Comparison of ENCODE assay signal across 28 cellular contexts in the genomic region with DNA sequence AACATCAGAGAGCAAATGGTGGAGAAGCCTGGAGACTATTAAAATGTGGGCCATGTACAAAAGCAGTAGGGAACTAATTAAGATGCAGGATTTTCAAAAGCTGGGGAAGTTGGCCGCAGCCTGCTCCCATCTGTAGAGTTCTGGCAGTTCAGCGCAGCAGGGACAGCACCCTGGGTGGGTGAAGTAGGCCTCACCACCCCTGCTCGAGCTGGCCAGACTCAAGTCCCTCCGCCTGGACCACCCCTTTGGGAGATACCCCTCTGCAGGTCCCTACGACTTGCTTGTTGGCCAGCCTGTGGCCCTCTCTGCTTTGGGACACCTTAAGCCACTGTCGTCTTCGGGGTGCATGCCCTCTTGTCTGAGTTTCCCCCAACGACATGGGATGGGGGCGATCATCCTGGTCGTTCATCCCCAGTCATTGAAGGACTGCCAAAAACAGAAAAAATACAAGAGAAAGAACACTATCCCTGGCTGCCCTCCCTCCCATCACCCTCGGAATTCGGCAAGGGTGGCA.
DNase-seq lines count a peak whose midpoint lies in the region; ATAC-seq, FAIRE-seq and TF ChIP-seq lines count a peak whose summit lies in the region.
"Had no signal": no experiment of that assay in that cellular context is flagged by ENCODE, and none has a peak within 500 bp of the region (broad histone marks: within the 10 kb centered on the region; RNA-seq: fewer than 3 reads in every experiment).

No MANE protein-coding gene starts in this region.

- no peaks in the 10 kb centered on the region for H3K79me2 ChIP-seq in H1 (ENCODE audit: control insufficient read depth in 1 of 2, insufficient read depth in 2 of 2, low read length in 2 of 2)

- H3K4me3 ChIP-seq in IMR-90 (ENCODE audit: insufficient read depth, low read depth, low read length), result no peak overlapping the region
- H3K4me3 ChIP-seq in H1 (ENCODE audit: extremely low read depth in 1 of 4, insufficient read depth in 2 of 4, low read depth in 3 of 4, low read length in 4 of 4), result no peak overlapping the region
- H3K4me3 ChIP-seq in brain microvascular endothelial cell (ENCODE audit: low read depth, low read length), result no peak overlapping the region
- H3K4me3 ChIP-seq: smooth muscle cell, suprapubic skin, vagina had no signal

- 0 out of 2 replicates have a peak, but pooled peaks cover 2% of the 10 kb centered on the region for H3K36me3 ChIP-seq in IMR-90 (ENCODE audit: control insufficient read depth, insufficient read depth, low read length)
- H3K36me3 ChIP-seq in H1 (ENCODE audit: control insufficient read depth in 2 of 4, insufficient read depth in 4 of 4, low read length in 3 of 4), result no peaks in the 10 kb centered on the region
- peaks cover 2% of the 10 kb centered on the region for H3K36me3 ChIP-seq in brain microvascular endothelial cell (replicated peaks)
- H3K36me3 ChIP-seq: suprapubic skin, vagina had no signal

- CTCF ChIA-PET in IMR-90 (lab: Yijun Ruan, JAX), result interaction anchor here (1.0 kb wide), 1 partner anchor 127 kb away, joined by 4 read pairs; no protein-coding TSS in a partner anchor
- CTCF ChIA-PET in H1 (lab: Charles Lee; ENCODE audit: partially characterized antibody), result interaction anchor here (0.7 kb wide), 1 partner anchor 11 kb away, joined by 3 read pairs; no protein-coding TSS in a partner anchor

- TF ChIP-seq RAD21 in IMR-90 (IDR thresholded peaks at IDR 0.05; ENCODE audit: low read length) (no peak), H1 (IDR thresholded peaks at IDR 0.05 in 1 of 2, conservative IDR thresholded peaks at IDR 0.05 in 1 of 2; ENCODE audit: low read depth in 2 of 2, low read length in 2 of 2) (no peak)

- no TSS peak for BruUV-seq in IMR-90 (replicated peaks; lab: Mats Ljungman, UMichigan)

- H3K9me3 Mint-ChIP-seq in nephron progenitor cell, result peaks cover 7% of the 10 kb centered on the region
- peaks cover 6% of the 10 kb centered on the region for H3K9me3 Mint-ChIP-seq in glutamatergic neuron (ENCODE audit: unreplicated experiment)
- H3K9me3 Mint-ChIP-seq: dendritic cell treated with granulocyte-macrophage colony-stimulating factor and Interleukin-4, amounts not matched to agents 40 ng/mL and 50 ng/mL, for 4 days; memory B cell; stimulated activated effector memory CD8-positive, alpha-beta T cell treated with anti-CD3 and anti-CD28 coated beads, Interleukin-12 subunit alpha, Interleukin-12 subunit beta, amount 100 ng/mL, for 72 hours had no signal

- H3K27me3 ChIP-seq in IMR-90 (ENCODE audit: control insufficient read depth, insufficient read depth, low read length) (no peaks in the 10 kb centered on the region), H1 (replicated peaks in 1 of 4; ENCODE audit: control insufficient read depth in 3 of 4, extremely low read depth in 1 of 4, insufficient read depth in 3 of 4, low read length in 3 of 4) (no peaks in the 10 kb centered on the region), brain microvascular endothelial cell (replicated peaks) (no peaks in the 10 kb centered on the region)
- H3K27me3 ChIP-seq: suprapubic skin, vagina had no signal

- H4K91ac ChIP-seq in IMR-90 (ENCODE audit: insufficient read depth, low read depth, low read length) (0 out of 2 replicates have a peak overlapping the region, but pooled peaks have one; percentile 14), H1 (replicated peaks; ENCODE audit: insufficient read length, low read length) (no peak overlapping the region)

- H3K18ac ChIP-seq in IMR-90 (ENCODE audit: low read depth, low read length) (no peak overlapping the region), H1 (ENCODE audit: extremely low read depth, low read length) (no peak overlapping the region)

- H3K4me1 ChIP-seq in IMR-90 (ENCODE audit: control insufficient read depth, insufficient read depth, low read length) (peaks cover 32% of the 10 kb centered on the region), H1 (replicated peaks in 1 of 4; ENCODE audit: control insufficient read depth in 3 of 4, insufficient read depth in 4 of 4, low read length in 3 of 4) (peaks cover 0 to 10% (median 1%) of the 10 kb centered on the region in 4 experiments; a peak in 3 of 7 replicates)
- H3K4me1 ChIP-seq: suprapubic skin, vagina had no signal

- H3K23ac ChIP-seq in IMR-90 (ENCODE audit: low read depth, low read length) (no peak overlapping the region), H1 (ENCODE audit: insufficient read length) (no peak overlapping the region)

- POLR2A ChIA-PET in IMR-90 (lab: Charles Lee; ENCODE audit: unreplicated experiment), result no interaction called here
- POLR2A ChIA-PET in H1 (lab: Charles Lee; ENCODE audit: partially characterized antibody), result no interaction called here

- intact Hi-C loops in IMR-90 (cut with micrococcal nuclease), result no loop called here

- DNase-seq in AG20443 (ENCODE audit: low spot score), result peak; percentile 5
- DNase-seq in IMR-90, result no peak
- DNase-seq in H1 (ENCODE audit: low read depth in 1 of 2, low spot score in 2 of 2), result peak in 1 of 2 experiments; percentile 43
- no peak for DNase-seq in nephron progenitor cell
- no peak for DNase-seq in HK-2 (ENCODE audit: unreplicated experiment)
- DNase-seq in brain microvascular endothelial cell, result no peak
- no peak for DNase-seq in NCI-H748 (lab: John Stamatoyannopoulos, UW; ENCODE audit: unreplicated experiment)
- DNase-seq in glutamatergic neuron, result no peak
- DNase-seq: activated CD4-positive, alpha-beta T cell treated with anti-CD3 and anti-CD28 coated beads, Interleukin-2, amount 50 U/mL, for 1 hour; activated gamma-delta T cell; activated naive CD8-positive, alpha-beta T cell treated with anti-CD3 and anti-CD28 coated beads, Interleukin-2, amount 50 U/mL, for 24 hours; activated T-cell treated with anti-CD3 and anti-CD28 coated beads for 4 hours; Calu3; HCEC 1CT; kidney; NCI-H1048; NCI-H2029; NCI-H345; T-helper 9 cell had no signal

- H4K5ac ChIP-seq in IMR-90 (ENCODE audit: low read depth, low read length), result no peak overlapping the region
- H4K5ac ChIP-seq in H1 (ENCODE audit: insufficient read length, low read depth, low read length), result no peak overlapping the region

- H2BK15ac ChIP-seq in IMR-90 (ENCODE audit: low read depth, low read length) (no peak overlapping the region), H1 (ENCODE audit: low read length) (no peak overlapping the region)

- H2AFZ ChIP-seq in IMR-90 (replicated peaks; ENCODE audit: low read length, poor library complexity) (no peak overlapping the region), H1 (ENCODE audit: low read length) (0 out of 2 replicates have a peak overlapping the region, but pooled peaks have one; percentile 72)

- H3K4me3 Mint-ChIP-seq in nephron progenitor cell, result peak overlapping the region; percentile 70
- H3K4me3 Mint-ChIP-seq in glutamatergic neuron (ENCODE audit: unreplicated experiment), result no peak overlapping the region
- H3K4me3 Mint-ChIP-seq: activated naive CD8-positive, alpha-beta T cell treated with anti-CD3 and anti-CD28 coated beads, Interleukin-2, amount 50 U/mL, for 24 hours; CD14-positive monocyte; dendritic cell treated with granulocyte-macrophage colony-stimulating factor and Interleukin-4, amounts not matched to agents 40 ng/mL and 50 ng/mL, for 4 days; memory B cell; stimulated activated effector memory CD8-positive, alpha-beta T cell treated with anti-CD3 and anti-CD28 coated beads, Interleukin-12 subunit alpha, Interleukin-12 subunit beta, amount 100 ng/mL, for 72 hours had no signal

- no peak overlapping the region for H3K9ac ChIP-seq in IMR-90 (ENCODE audit: low read depth, low read length)
- no peak overlapping the region for H3K9ac ChIP-seq in H1 (replicated peaks in 1 of 4; ENCODE audit: extremely low read depth in 1 of 4, low read depth in 3 of 4, low read length in 3 of 4)

- no peaks in the 10 kb centered on the region for H3K23me2 ChIP-seq in H1 (ENCODE audit: low read depth, low read length)

- no peak for ATAC-seq in IMR-90 (ENCODE audit: low read depth)
- ATAC-seq: activated naive CD8-positive, alpha-beta T cell treated with anti-CD3 and anti-CD28 coated beads, Interleukin-2, amount 50 U/mL, for 24 hours; stimulated activated effector memory CD8-positive, alpha-beta T cell treated with anti-CD3 and anti-CD28 coated beads, Interleukin-12 subunit alpha, Interleukin-12 subunit beta, amount 100 ng/mL, for 72 hours had no signal

- H2BK20ac ChIP-seq in IMR-90 (ENCODE audit: low read depth, low read length) (no peak overlapping the region), H1 (ENCODE audit: low read length) (no peak overlapping the region)

- no peak overlapping the region for H3K4me2 ChIP-seq in IMR-90 (ENCODE audit: low read depth, low read length)
- 0 out of 4 replicates have a peak overlapping the region, but pooled peaks of 1 of the 2 experiments have one; percentile 0 for H3K4me2 ChIP-seq in H1 (ENCODE audit: insufficient read depth in 1 of 2, low read depth in 2 of 2, low read length in 2 of 2)
- H3K4me2 ChIP-seq: smooth muscle cell had no signal

- TF ChIP-seq POLR2A in IMR-90 (IDR thresholded peaks at IDR 0.05; ENCODE audit: low read depth, low read length) (no peak), H1 (IDR thresholded peaks at IDR 0.05; ENCODE audit: control extremely low read depth in 1 of 2, low read depth in 2 of 2, low read length in 2 of 2) (no peak)

- H3K27ac Mint-ChIP-seq in nephron progenitor cell, result peak overlapping the region; percentile 11
- H3K27ac Mint-ChIP-seq in glutamatergic neuron (ENCODE audit: unreplicated experiment), result no peak overlapping the region
- H3K27ac Mint-ChIP-seq: activated naive CD8-positive, alpha-beta T cell treated with anti-CD3 and anti-CD28 coated beads, Interleukin-2, amount 50 U/mL, for 24 hours; CD14-positive monocyte; dendritic cell treated with granulocyte-macrophage colony-stimulating factor and Interleukin-4, amounts not matched to agents 40 ng/mL and 50 ng/mL, for 4 days; memory B cell; stimulated activated effector memory CD8-positive, alpha-beta T cell treated with anti-CD3 and anti-CD28 coated beads, Interleukin-12 subunit alpha, Interleukin-12 subunit beta, amount 100 ng/mL, for 72 hours had no signal

- no peaks in the 10 kb centered on the region for H3K9me3 ChIP-seq in IMR-90 (ENCODE audit: control insufficient read depth, insufficient read depth, low read length)
- H3K9me3 ChIP-seq in H1 (ENCODE audit: insufficient read depth in 2 of 2, low read depth in 1 of 2, low read length in 1 of 2), result no peaks in the 10 kb centered on the region; a peak in 1 of 4 replicates
- H3K9me3 ChIP-seq: suprapubic skin, vagina had no signal

- H4K20me1 ChIP-seq in IMR-90 (ENCODE audit: insufficient read depth, low read length) (no peaks in the 10 kb centered on the region), H1 (replicated peaks in 1 of 2; ENCODE audit: control insufficient read depth in 1 of 2, insufficient read depth in 2 of 2, low read length in 2 of 2) (no peaks in the 10 kb centered on the region)

- FAIRE-seq in H1 (lab: Jason Lieb, UNC), result no peak
- FAIRE-seq: GM12892, kidney had no signal

- H2BK5ac ChIP-seq in IMR-90 (ENCODE audit: low read depth, low read length, poor library complexity, severe bottlenecking), result no peak overlapping the region
- no peak overlapping the region for H2BK5ac ChIP-seq in H1 (ENCODE audit: low read depth, low read length)

- H2AK5ac ChIP-seq in IMR-90 (ENCODE audit: low read depth, low read length) (peak overlapping the region; percentile 33), H1 (ENCODE audit: low read depth, low read length) (no peak overlapping the region)

- H3K56ac ChIP-seq in IMR-90 (ENCODE audit: extremely low read depth, insufficient read depth, low read length) (no peak overlapping the region), H1 (replicated peaks; ENCODE audit: insufficient read length, low read depth, low read length) (no peak overlapping the region)

- no peak for TF ChIP-seq EP300 in H1 (IDR thresholded peaks at IDR 0.05; ENCODE audit: borderline replicate concordance in 1 of 2, low read depth in 2 of 2, low read length in 2 of 2)

- peaks cover 16% of the 10 kb centered on the region for H3K27me3 Mint-ChIP-seq in nephron progenitor cell (ENCODE audit: low read depth, poor library complexity)
- H3K27me3 Mint-ChIP-seq in glutamatergic neuron (ENCODE audit: unreplicated experiment), result no peaks in the 10 kb centered on the region
- H3K27me3 Mint-ChIP-seq: activated naive CD8-positive, alpha-beta T cell treated with anti-CD3 and anti-CD28 coated beads, Interleukin-2, amount 50 U/mL, for 24 hours; dendritic cell treated with granulocyte-macrophage colony-stimulating factor and Interleukin-4, amounts not matched to agents 40 ng/mL and 50 ng/mL, for 4 days; memory B cell had no signal

- H3K9me1 ChIP-seq in IMR-90 (ENCODE audit: insufficient read depth, low read length), result peaks cover 37% of the 10 kb centered on the region

- H3K36me3 Mint-ChIP-seq in nephron progenitor cell (ENCODE audit: low read depth) (peaks cover 18% of the 10 kb centered on the region), glutamatergic neuron (ENCODE audit: unreplicated experiment) (peaks cover 13% of the 10 kb centered on the region)
- H3K36me3 Mint-ChIP-seq: CD14-positive monocyte; stimulated activated effector memory CD8-positive, alpha-beta T cell treated with anti-CD3 and anti-CD28 coated beads, Interleukin-12 subunit alpha, Interleukin-12 subunit beta, amount 100 ng/mL, for 72 hours had no signal

- H2BK120ac ChIP-seq in IMR-90 (ENCODE audit: low read depth, low read length) (no peak overlapping the region), H1 (replicated peaks; ENCODE audit: low read depth, low read length) (no peak overlapping the region)

- H3K79me1 ChIP-seq in IMR-90 (ENCODE audit: low read depth in 1 of 2, low read length in 2 of 2) (peaks cover 9 to 38% of the 10 kb centered on the region in 2 experiments; a peak in 2 of 4 replicates), H1 (ENCODE audit: low read depth, low read length) (no peaks in the 10 kb centered on the region)

- 92% methylated on average over 7 of the region's 12 CpGs; no CpG with 5 or more reads in 1 of the 2 experiments for WGBS in IMR-90 (ENCODE audit: extremely low coverage in 2 of 2, insufficient read length in 1 of 2), 2 experiments
- whole genome bisulfite sequencing in H1 (ENCODE audit: extremely low coverage in 1 of 2, insufficient coverage in 1 of 2, insufficient read length in 1 of 2, insufficient replicate concordance in 2 of 2, low coverage in 1 of 2, low lambda C conversion rate in 2 of 2, missing lambda C conversion rate in 1 of 2), 2 experiments, result 93% methylated on average over 12 of the region's 12 CpGs; no CpG with 5 or more reads in 1 of the 2 experiments

- no peak overlapping the region for H2BK12ac ChIP-seq in H1 (ENCODE audit: low read depth, low read length)

- H3K4me1 Mint-ChIP-seq in nephron progenitor cell (peaks cover 70% of the 10 kb centered on the region), glutamatergic neuron (ENCODE audit: low read depth, unreplicated experiment) (peaks cover 9% of the 10 kb centered on the region)
- H3K4me1 Mint-ChIP-seq: activated naive CD8-positive, alpha-beta T cell treated with anti-CD3 and anti-CD28 coated beads, Interleukin-2, amount 50 U/mL, for 24 hours; CD14-positive monocyte had no signal

- dilution Hi-C loops in IMR-90 (cut with HindIII; ENCODE audit: low sequenced_read_pairs, unreplicated experiment), result no loop called here

- TF ChIP-seq CTCF in IMR-90 (conservative IDR thresholded peaks at IDR 0.05; ENCODE audit: low read depth, low read length) (no peak), H1 (IDR thresholded peaks at IDR 0.05; ENCODE audit: control extremely low read depth in 1 of 3, insufficient read depth in 1 of 3, low read depth in 1 of 3, low read length in 3 of 3) (no peak), nephron progenitor cell (IDR thresholded peaks at IDR 0.05) (no peak), brain microvascular endothelial cell (IDR thresholded peaks at IDR 0.05; ENCODE audit: low read depth, low read length, missing control alignments) (no peak), glutamatergic neuron (IDR thresholded peaks at IDR 0.05; ENCODE audit: partially characterized antibody, unreplicated experiment) (no peak)

- H2AK9ac ChIP-seq in IMR-90 (replicated peaks; ENCODE audit: low read depth, low read length, poor library complexity), result peak overlapping the region; percentile 11

- H3K4ac ChIP-seq in IMR-90 (ENCODE audit: low read depth, low read length) (peak overlapping the region; percentile 16), H1 (replicated peaks; ENCODE audit: insufficient read length, low read depth, low read length) (no peak overlapping the region)

- H4K8ac ChIP-seq in IMR-90 (ENCODE audit: low read depth in 2 of 2, low read length in 2 of 2) (no peak overlapping the region), H1 (ENCODE audit: extremely low read depth, insufficient read depth, low read length) (no peak overlapping the region)

- H3K14ac ChIP-seq in IMR-90 (replicated peaks; ENCODE audit: low read depth, low read length) (no peak overlapping the region), H1 (ENCODE audit: insufficient read length) (no peak overlapping the region)

- in situ Hi-C loops in IMR-90 (cut with MboI; ENCODE audit: low sequenced_read_pairs) (no loop called here), brain microvascular endothelial cell (cut with HindIII; ENCODE audit: low pct_ligation_motif_present, low sequenced_read_pairs) (no loop called here)

- H3K27ac ChIP-seq in IMR-90 (ENCODE audit: insufficient read depth, low read length) (no peak overlapping the region), H1 (ENCODE audit: low read depth, low read length) (no peak overlapping the region), brain microvascular endothelial cell (no peak overlapping the region)
- H3K27ac ChIP-seq: HL-60, suprapubic skin, vagina had no signal
